1 cellular context compared by ENCODE assay signal in genomic region chr19:17794731-17795494, GRCh38.
A peak's percentile ranks its signal among the peaks of the same experiment; 100 is the strongest.
TF ChIP-seq lines count a peak whose summit lies in the region.

A gene with protein sequence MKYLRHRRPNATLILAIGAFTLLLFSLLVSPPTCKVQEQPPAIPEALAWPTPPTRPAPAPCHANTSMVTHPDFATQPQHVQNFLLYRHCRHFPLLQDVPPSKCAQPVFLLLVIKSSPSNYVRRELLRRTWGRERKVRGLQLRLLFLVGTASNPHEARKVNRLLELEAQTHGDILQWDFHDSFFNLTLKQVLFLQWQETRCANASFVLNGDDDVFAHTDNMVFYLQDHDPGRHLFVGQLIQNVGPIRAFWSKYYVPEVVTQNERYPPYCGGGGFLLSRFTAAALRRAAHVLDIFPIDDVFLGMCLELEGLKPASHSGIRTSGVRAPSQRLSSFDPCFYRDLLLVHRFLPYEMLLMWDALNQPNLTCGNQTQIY (plus strand): TSS chr19:17795138. CDS start chr19:17807808, 12,670 bp downstream.

TF ChIP-seq in WTC11, 78 proteins besides CTCF, POLR2A, EP300 and RAD21 (continued from another document):
- no peak for TF ChIP-seq HMGXB4 (CRISPR knock-in tag; IDR thresholded peaks at IDR 0.05)
- TF ChIP-seq RORB (CRISPR knock-in tag; IDR thresholded peaks at IDR 0.05): no peak
- TF ChIP-seq ATF3 (CRISPR knock-in tag; conservative IDR thresholded peaks at IDR 0.05): no peak
- TF ChIP-seq, protein P1, sequence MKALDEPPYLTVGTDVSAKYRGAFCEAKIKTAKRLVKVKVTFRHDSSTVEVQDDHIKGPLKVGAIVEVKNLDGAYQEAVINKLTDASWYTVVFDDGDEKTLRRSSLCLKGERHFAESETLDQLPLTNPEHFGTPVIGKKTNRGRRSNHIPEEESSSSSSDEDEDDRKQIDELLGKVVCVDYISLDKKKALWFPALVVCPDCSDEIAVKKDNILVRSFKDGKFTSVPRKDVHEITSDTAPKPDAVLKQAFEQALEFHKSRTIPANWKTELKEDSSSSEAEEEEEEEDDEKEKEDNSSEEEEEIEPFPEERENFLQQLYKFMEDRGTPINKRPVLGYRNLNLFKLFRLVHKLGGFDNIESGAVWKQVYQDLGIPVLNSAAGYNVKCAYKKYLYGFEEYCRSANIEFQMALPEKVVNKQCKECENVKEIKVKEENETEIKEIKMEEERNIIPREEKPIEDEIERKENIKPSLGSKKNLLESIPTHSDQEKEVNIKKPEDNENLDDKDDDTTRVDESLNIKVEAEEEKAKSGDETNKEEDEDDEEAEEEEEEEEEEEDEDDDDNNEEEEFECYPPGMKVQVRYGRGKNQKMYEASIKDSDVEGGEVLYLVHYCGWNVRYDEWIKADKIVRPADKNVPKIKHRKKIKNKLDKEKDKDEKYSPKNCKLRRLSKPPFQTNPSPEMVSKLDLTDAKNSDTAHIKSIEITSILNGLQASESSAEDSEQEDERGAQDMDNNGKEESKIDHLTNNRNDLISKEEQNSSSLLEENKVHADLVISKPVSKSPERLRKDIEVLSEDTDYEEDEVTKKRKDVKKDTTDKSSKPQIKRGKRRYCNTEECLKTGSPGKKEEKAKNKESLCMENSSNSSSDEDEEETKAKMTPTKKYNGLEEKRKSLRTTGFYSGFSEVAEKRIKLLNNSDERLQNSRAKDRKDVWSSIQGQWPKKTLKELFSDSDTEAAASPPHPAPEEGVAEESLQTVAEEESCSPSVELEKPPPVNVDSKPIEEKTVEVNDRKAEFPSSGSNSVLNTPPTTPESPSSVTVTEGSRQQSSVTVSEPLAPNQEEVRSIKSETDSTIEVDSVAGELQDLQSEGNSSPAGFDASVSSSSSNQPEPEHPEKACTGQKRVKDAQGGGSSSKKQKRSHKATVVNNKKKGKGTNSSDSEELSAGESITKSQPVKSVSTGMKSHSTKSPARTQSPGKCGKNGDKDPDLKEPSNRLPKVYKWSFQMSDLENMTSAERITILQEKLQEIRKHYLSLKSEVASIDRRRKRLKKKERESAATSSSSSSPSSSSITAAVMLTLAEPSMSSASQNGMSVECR (CRISPR knock-in tag; IDR thresholded peaks at IDR 0.05; ENCODE audit: borderline replicate concordance): 0 out of 2 replicates have a peak, but pooled peaks have one; percentile 45
- TF ChIP-seq SOX15 (CRISPR knock-in tag; IDR thresholded peaks at IDR 0.05): no peak
- TF ChIP-seq ZNF121 (CRISPR knock-in tag; IDR thresholded peaks at IDR 0.05): peak; percentile 66; the same call in 1 of the 2 replicates
- TF ChIP-seq TEAD4 (CRISPR knock-in tag; IDR thresholded peaks at IDR 0.05): no peak
- no peak for TF ChIP-seq ZNF416 (CRISPR knock-in tag; IDR thresholded peaks at IDR 0.05)
- TF ChIP-seq, protein P2, sequence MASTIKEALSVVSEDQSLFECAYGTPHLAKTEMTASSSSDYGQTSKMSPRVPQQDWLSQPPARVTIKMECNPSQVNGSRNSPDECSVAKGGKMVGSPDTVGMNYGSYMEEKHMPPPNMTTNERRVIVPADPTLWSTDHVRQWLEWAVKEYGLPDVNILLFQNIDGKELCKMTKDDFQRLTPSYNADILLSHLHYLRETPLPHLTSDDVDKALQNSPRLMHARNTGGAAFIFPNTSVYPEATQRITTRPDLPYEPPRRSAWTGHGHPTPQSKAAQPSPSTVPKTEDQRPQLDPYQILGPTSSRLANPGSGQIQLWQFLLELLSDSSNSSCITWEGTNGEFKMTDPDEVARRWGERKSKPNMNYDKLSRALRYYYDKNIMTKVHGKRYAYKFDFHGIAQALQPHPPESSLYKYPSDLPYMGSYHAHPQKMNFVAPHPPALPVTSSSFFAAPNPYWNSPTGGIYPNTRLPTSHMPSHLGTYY (CRISPR knock-in tag; IDR thresholded peaks at IDR 0.05): no peak
- TF ChIP-seq ZNF317 (CRISPR knock-in tag; IDR thresholded peaks at IDR 0.05; ENCODE audit: borderline replicate concordance, low read depth): no peak
- TF ChIP-seq, protein P3, sequence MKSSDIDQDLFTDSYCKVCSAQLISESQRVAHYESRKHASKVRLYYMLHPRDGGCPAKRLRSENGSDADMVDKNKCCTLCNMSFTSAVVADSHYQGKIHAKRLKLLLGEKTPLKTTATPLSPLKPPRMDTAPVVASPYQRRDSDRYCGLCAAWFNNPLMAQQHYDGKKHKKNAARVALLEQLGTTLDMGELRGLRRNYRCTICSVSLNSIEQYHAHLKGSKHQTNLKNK (CRISPR knock-in tag; IDR thresholded peaks at IDR 0.05): no peak
- TF ChIP-seq ZNF512 (CRISPR knock-in tag; IDR thresholded peaks at IDR 0.05; ENCODE audit: borderline replicate concordance): no peak
- no peak; the same call in 1 of the 2 replicates for TF ChIP-seq RELA (CRISPR knock-in tag; IDR thresholded peaks at IDR 0.05; ENCODE audit: borderline replicate concordance)
- no peak for TF ChIP-seq JAZF1 (CRISPR knock-in tag; IDR thresholded peaks at IDR 0.05)
- TF ChIP-seq, protein P4, sequence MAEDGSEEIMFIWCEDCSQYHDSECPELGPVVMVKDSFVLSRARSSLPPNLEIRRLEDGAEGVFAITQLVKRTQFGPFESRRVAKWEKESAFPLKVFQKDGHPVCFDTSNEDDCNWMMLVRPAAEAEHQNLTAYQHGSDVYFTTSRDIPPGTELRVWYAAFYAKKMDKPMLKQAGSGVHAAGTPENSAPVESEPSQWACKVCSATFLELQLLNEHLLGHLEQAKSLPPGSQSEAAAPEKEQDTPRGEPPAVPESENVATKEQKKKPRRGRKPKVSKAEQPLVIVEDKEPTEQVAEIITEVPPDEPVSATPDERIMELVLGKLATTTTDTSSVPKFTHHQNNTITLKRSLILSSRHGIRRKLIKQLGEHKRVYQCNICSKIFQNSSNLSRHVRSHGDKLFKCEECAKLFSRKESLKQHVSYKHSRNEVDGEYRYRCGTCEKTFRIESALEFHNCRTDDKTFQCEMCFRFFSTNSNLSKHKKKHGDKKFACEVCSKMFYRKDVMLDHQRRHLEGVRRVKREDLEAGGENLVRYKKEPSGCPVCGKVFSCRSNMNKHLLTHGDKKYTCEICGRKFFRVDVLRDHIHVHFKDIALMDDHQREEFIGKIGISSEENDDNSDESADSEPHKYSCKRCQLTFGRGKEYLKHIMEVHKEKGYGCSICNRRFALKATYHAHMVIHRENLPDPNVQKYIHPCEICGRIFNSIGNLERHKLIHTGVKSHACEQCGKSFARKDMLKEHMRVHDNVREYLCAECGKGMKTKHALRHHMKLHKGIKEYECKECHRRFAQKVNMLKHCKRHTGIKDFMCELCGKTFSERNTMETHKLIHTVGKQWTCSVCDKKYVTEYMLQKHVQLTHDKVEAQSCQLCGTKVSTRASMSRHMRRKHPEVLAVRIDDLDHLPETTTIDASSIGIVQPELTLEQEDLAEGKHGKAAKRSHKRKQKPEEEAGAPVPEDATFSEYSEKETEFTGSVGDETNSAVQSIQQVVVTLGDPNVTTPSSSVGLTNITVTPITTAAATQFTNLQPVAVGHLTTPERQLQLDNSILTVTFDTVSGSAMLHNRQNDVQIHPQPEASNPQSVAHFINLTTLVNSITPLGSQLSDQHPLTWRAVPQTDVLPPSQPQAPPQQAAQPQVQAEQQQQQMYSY (CRISPR knock-in tag; IDR thresholded peaks at IDR 0.05): no peak
- no peak for TF ChIP-seq ZNF671 (CRISPR knock-in tag; IDR thresholded peaks at IDR 0.05)
- no peak for TF ChIP-seq FOXJ3 (CRISPR knock-in tag; IDR thresholded peaks at IDR 0.05; ENCODE audit: borderline replicate concordance)
- no peak for TF ChIP-seq ZNF425 (CRISPR knock-in tag; conservative IDR thresholded peaks at IDR 0.05)
- TF ChIP-seq FOXP1 (CRISPR knock-in tag; IDR thresholded peaks at IDR 0.05; ENCODE audit: borderline replicate concordance): peak; percentile 72; the same call in 1 of the 2 replicates
- TF ChIP-seq EMX1 (CRISPR knock-in tag; IDR thresholded peaks at IDR 0.05): no peak
- no peak for TF ChIP-seq NR1H2 (CRISPR knock-in tag; IDR thresholded peaks at IDR 0.05)
- TF ChIP-seq CDX4 (CRISPR knock-in tag; IDR thresholded peaks at IDR 0.05; ENCODE audit: borderline replicate concordance): no peak
- no peak for TF ChIP-seq ZNF138 (CRISPR knock-in tag; conservative IDR thresholded peaks at IDR 0.05)
- no peak for TF ChIP-seq SMAD3 (CRISPR knock-in tag; IDR thresholded peaks at IDR 0.05; ENCODE audit: borderline replicate concordance)
- no peak for TF ChIP-seq CREB1 (CRISPR knock-in tag; IDR thresholded peaks at IDR 0.05)
- no peak for TF ChIP-seq ZNF423 (CRISPR knock-in tag; IDR thresholded peaks at IDR 0.05)
- TF ChIP-seq PRRX2 (CRISPR knock-in tag; IDR thresholded peaks at IDR 0.05): no peak
- no peak for TF ChIP-seq GABPB1 (CRISPR knock-in tag; IDR thresholded peaks at IDR 0.05)
